Comparison of ENCODE assay signal across 14 cellular contexts in the genomic region with DNA sequence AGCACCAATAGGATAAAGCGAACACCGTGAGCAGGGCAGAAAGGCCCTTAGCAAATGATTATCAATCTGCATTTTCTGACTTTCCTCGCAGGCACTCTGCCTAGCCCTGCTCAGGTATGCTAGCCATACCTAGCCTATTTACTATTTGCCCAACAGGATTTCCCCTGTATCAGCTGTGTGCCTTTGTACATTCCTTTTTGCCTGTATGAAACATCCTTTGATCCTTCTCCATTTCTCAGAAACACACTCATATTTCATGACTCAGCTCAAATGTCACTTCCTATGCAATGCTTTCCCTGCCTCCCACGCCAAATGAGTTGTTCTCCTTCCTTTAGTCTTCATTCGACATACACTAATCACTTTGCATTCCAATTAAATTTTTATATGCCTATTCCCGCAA. TPM values are rescaled to one million over a fixed set of nuclear protein-coding genes. Genes with fewer than 3 reads are reported as not detected.
DNase-seq lines count a peak whose midpoint lies in the region; ATAC-seq, FAIRE-seq and TF ChIP-seq lines count a peak whose summit lies in the region.
"Had no signal": no experiment of that assay in that cellular context is flagged by ENCODE, and none has a peak within 500 bp of the region (broad histone marks: within the 10 kb centered on the region; RNA-seq: fewer than 3 reads in every experiment).

No MANE protein-coding gene starts in this region.

- H3K4me3 ChIP-seq in mammary epithelial cell (replicated peaks in 1 of 3; ENCODE audit: insufficient read depth in 1 of 3, low read depth in 2 of 3, low read length in 3 of 3): no peak overlapping the region
- H3K4me3 ChIP-seq in left lung: no peak overlapping the region

- CTCF ChIA-PET in mammary epithelial cell (lab: Charles Lee; ENCODE audit: low non-redundant PET): no interaction called here

- peak overlapping the region; percentile 55 for H3K9ac ChIP-seq in mammary epithelial cell (ENCODE audit: insufficient read depth, low read length)

- H3K27ac ChIP-seq in mammary epithelial cell (ENCODE audit: insufficient read depth, low read depth, low read length) (peak overlapping the region; percentile 94), left lung (no peak overlapping the region)

- no peaks in the 10 kb centered on the region for H3K79me2 ChIP-seq in mammary epithelial cell (ENCODE audit: insufficient read depth, low read length)

- peaks cover 55% of the 10 kb centered on the region for H3K4me1 ChIP-seq in mammary epithelial cell (ENCODE audit: insufficient read depth, low read length)
- H3K4me1 ChIP-seq in left lung: no peaks in the 10 kb centered on the region

- H2AFZ ChIP-seq in mammary epithelial cell (ENCODE audit: low read depth, low read length): peak overlapping the region; percentile 65

- FAIRE-seq in GM12892 (lab: Jason Lieb, UNC): no peak
- FAIRE-seq: GM12891 had no signal

- in situ Hi-C loops in mammary epithelial cell (cut with MboI; ENCODE audit: low sequenced_read_pairs in 2 of 2): loop anchor here in 1 of 2 donors (5.0 kb wide), 1 partner anchor 35 kb away; a partner anchor contains a TSS

- BruUV-seq in mammary epithelial cell (replicated peaks; lab: Mats Ljungman, UMichigan): no TSS peak

- intact Hi-C loops in mammary epithelial cell (cut with micrococcal nuclease) (loop anchor here (2.0 kb wide), 1 partner anchor 37 kb away; a partner anchor contains a TSS), left lung (cut with DNase I) (no loop called here)

- H3K4me2 ChIP-seq in mammary epithelial cell (ENCODE audit: insufficient read depth, low read depth, low read length): peak overlapping the region; percentile 66

- DNase-seq in AG20443 (ENCODE audit: low spot score) (peak; percentile 45), LHCN-M2 (ENCODE audit: low read depth) (peak; percentile 86), mammary epithelial cell (peak; percentile 95), left lung (no peak), anterior cingulate cortex (lab: John Stamatoyannopoulos, UW) (no peak), GM12892 (ENCODE audit: insufficient read length) (no peak)
- no peak for DNase-seq in activated CD4-positive, CD25-positive, alpha-beta regulatory T cell treated with anti-CD3 and anti-CD28 coated beads, Interleukin-2, amount 50 U/mL, for 72 hours
- DNase-seq: activated CD4-positive, alpha-beta T cell treated with anti-CD3 and anti-CD28 coated beads for 48 hours; CD8-positive, alpha-beta memory T cell; NCI-H146; posterior cingulate gyrus had no signal

- TF ChIP-seq POLR2A in GM12892 (IDR thresholded peaks at IDR 0.05; ENCODE audit: low read depth, low read length): no peak

- H3K9me3 ChIP-seq in mammary epithelial cell (replicated peaks; ENCODE audit: insufficient read depth, low read length) (no peaks in the 10 kb centered on the region), left lung (no peaks in the 10 kb centered on the region)

- peak; percentile 25 for ATAC-seq in left lung
- no peak for ATAC-seq in HG03159 (IDR thresholded peaks at IDR 0.05; ENCODE audit: unreplicated experiment)
- ATAC-seq: activated naive CD4-positive, alpha-beta T cell treated with anti-CD3 and anti-CD28 coated beads, Interleukin-2, amount 50 U/mL, for 72 hours had no signal

- dilution Hi-C loops in mammary epithelial cell (cut with HindIII; ENCODE audit: low sequenced_read_pairs): no loop called here

- no peaks in the 10 kb centered on the region for H4K20me1 ChIP-seq in mammary epithelial cell (ENCODE audit: insufficient read depth, low read length)

- TF ChIP-seq CTCF in mammary epithelial cell (conservative IDR thresholded peaks at IDR 0.05 in 1 of 2, IDR thresholded peaks at IDR 0.05 in 1 of 2; ENCODE audit: extremely low read depth in 1 of 2, insufficient read depth in 1 of 2, low read depth in 1 of 2, low read length in 2 of 2): no peak
- TF ChIP-seq CTCF in left lung (IDR thresholded peaks at IDR 0.05): no peak

- 20% methylated on average over 6 of the region's 6 CpGs for WGBS in mammary epithelial cell (ENCODE audit: low coverage, missing lambda C conversion rate)

- H3K36me3 ChIP-seq in mammary epithelial cell (ENCODE audit: insufficient read depth, low read length) (no peaks in the 10 kb centered on the region), left lung (no peaks in the 10 kb centered on the region)

- H3K27me3 ChIP-seq in mammary epithelial cell (ENCODE audit: insufficient read depth, low read length): no peaks in the 10 kb centered on the region
- H3K27me3 ChIP-seq in left lung: no peaks in the 10 kb centered on the region

RNA-seq across cellular contexts. Expression of a gene that starts 37.2 kb away (rescaled TPM):
- total RNA-seq in LHCN-M2 (2014; rRNA removed) (28.5 and 35.9 TPM in 2 replicates), mammary epithelial cell (10 to 100 TPM; 22.6 to 94.5 TPM), left lung (10 to 100 TPM in 1 of 2 donors, 1 to 10 TPM in 1; 6.8 to 15.5 TPM)
- 7.5 TPM for polyA plus RNA-seq in LHCN-M2 (2012)
- polyA plus RNA-seq in mammary epithelial cell: 15.1 TPM
- 40.4 TPM for polyA minus RNA-seq in mammary epithelial cell
- polyA plus RNA-seq in GM12892 (2012; ENCODE audit: missing spikeins): not detected
- total RNA-seq: activated naive CD4-positive, alpha-beta T cell treated with anti-CD3 and anti-CD28 coated beads, Interleukin-2, amount 50 U/mL, for 72 hours; CD8-positive, alpha-beta memory T cell had no signal
- polyA plus RNA-seq: CD8-positive, alpha-beta memory T cell had no signal

Comparison
In these comparisons a context has a peak if more than half of its experiments do, and no peak if none do; other contexts are left out.
1. DNase-seq: peak in AG20443 (single experiment), LHCN-M2 (single experiment) and mammary epithelial cell (single experiment); none in left lung (0 of 2), anterior cingulate cortex (0 of 58), GM12892 (single experiment) and activated CD4-positive, CD25-positive, alpha-beta regulatory T cell treated with anti-CD3 and anti-CD28 coated beads, Interleukin-2, amount 50 U/mL, for 72 hours (single experiment).